24 cellular contexts compared by ENCODE assay signal in genomic region chr2:133919285-133919684, GRCh38.
"Had no signal": no experiment of that assay in that cellular context is flagged by ENCODE, and none has a peak within 500 bp of the region (broad histone marks: within the 10 kb centered on the region; RNA-seq: fewer than 3 reads in every experiment).

No MANE protein-coding gene starts in this region.

- H3K4me3 ChIP-seq: coronary artery, esophagus muscularis mucosa, mucosa of descending colon, pancreas, stomach, thyroid gland, vagina had no signal

- DNase-seq: dermis blood vessel endothelial cell; effector memory CD4-positive, alpha-beta T cell; kidney; mesenchymal stem cell; mucosa of descending colon; naive B cell; pancreas; stimulated activated CD4-positive, alpha-beta T cell treated with anti-CD3 and anti-CD28 coated beads, Interleukin-2, amount 100 ng/mL, for 24 hours; stimulated activated CD4-positive, alpha-beta T cell treated with anti-CD3 and anti-CD28 coated beads, Interleukin-4, amount 100 ng/mL, for 24 hours; stimulated activated naive CD4-positive, alpha-beta T cell treated with Interleukin-2 at 50 U/mL for 16 hours; stomach; thyroid gland had no signal

- H3K36me3 Mint-ChIP-seq: mesothelial cell of epicardium; naive B cell; natural killer cell treated with Interleukin-12 subunit alpha and Interleukin-12 subunit beta and Interleukin-15 and Interleukin-18, amount 100 ng/mL, for 72 hours; stimulated activated effector memory CD8-positive, alpha-beta T cell treated with anti-CD3 and anti-CD28 coated beads, Interleukin-12 subunit alpha, Interleukin-12 subunit beta, amount 100 ng/mL, for 72 hours had no signal

- H3K9me3 ChIP-seq: esophagus muscularis mucosa, mucosa of descending colon, neutrophil, pancreas, stomach, thyroid gland, vagina had no signal

- H3K9me3 Mint-ChIP-seq: mesothelial cell of epicardium; natural killer cell treated with Interleukin-12 subunit alpha and Interleukin-12 subunit beta and Interleukin-15 and Interleukin-18, amount 100 ng/mL, for 72 hours; stimulated activated effector memory CD8-positive, alpha-beta T cell treated with anti-CD3 and anti-CD28 coated beads, Interleukin-12 subunit alpha, Interleukin-12 subunit beta, amount 100 ng/mL, for 72 hours had no signal

- H3K36me3 ChIP-seq: esophagus muscularis mucosa, neutrophil, pancreas, stomach, thyroid gland, vagina had no signal

- H3K4me1 ChIP-seq: esophagus muscularis mucosa, pancreas, stomach, thyroid gland, vagina had no signal

- H3K27ac ChIP-seq: coronary artery, esophagus muscularis mucosa, neutrophil, pancreas, stomach, thyroid gland, vagina had no signal

- FAIRE-seq: endothelial cell of umbilical vein, frontal cortex, kidney, pancreas had no signal

- H3K4me3 Mint-ChIP-seq: mesothelial cell of epicardium; naive B cell; natural killer cell treated with Interleukin-12 subunit alpha and Interleukin-12 subunit beta and Interleukin-15 and Interleukin-18, amount 100 ng/mL, for 72 hours; neural crest cell; stimulated activated effector memory CD8-positive, alpha-beta T cell treated with anti-CD3 and anti-CD28 coated beads, Interleukin-12 subunit alpha, Interleukin-12 subunit beta, amount 100 ng/mL, for 72 hours had no signal

- H3K27me3 ChIP-seq: esophagus muscularis mucosa, neutrophil, pancreas, stomach, thyroid gland, vagina had no signal

- H3K4me1 Mint-ChIP-seq: mesothelial cell of epicardium; naive B cell; neural crest cell; stimulated activated effector memory CD8-positive, alpha-beta T cell treated with anti-CD3 and anti-CD28 coated beads, Interleukin-12 subunit alpha, Interleukin-12 subunit beta, amount 100 ng/mL, for 72 hours had no signal

- ATAC-seq: left lobe of liver; mucosa of descending colon; natural killer cell treated with Interleukin-12 subunit alpha and Interleukin-12 subunit beta and Interleukin-15 and Interleukin-18, amount 100 ng/mL, for 72 hours; pancreas; sciatic nerve; stimulated activated effector memory CD8-positive, alpha-beta T cell treated with anti-CD3 and anti-CD28 coated beads, Interleukin-12 subunit alpha, Interleukin-12 subunit beta, amount 100 ng/mL, for 72 hours had no signal

- H3K27ac Mint-ChIP-seq: mesothelial cell of epicardium; natural killer cell treated with Interleukin-12 subunit alpha and Interleukin-12 subunit beta and Interleukin-15 and Interleukin-18, amount 100 ng/mL, for 72 hours; stimulated activated effector memory CD8-positive, alpha-beta T cell treated with anti-CD3 and anti-CD28 coated beads, Interleukin-12 subunit alpha, Interleukin-12 subunit beta, amount 100 ng/mL, for 72 hours had no signal
